ENCODE assay signal across 8 cellular contexts in the genomic region with DNA sequence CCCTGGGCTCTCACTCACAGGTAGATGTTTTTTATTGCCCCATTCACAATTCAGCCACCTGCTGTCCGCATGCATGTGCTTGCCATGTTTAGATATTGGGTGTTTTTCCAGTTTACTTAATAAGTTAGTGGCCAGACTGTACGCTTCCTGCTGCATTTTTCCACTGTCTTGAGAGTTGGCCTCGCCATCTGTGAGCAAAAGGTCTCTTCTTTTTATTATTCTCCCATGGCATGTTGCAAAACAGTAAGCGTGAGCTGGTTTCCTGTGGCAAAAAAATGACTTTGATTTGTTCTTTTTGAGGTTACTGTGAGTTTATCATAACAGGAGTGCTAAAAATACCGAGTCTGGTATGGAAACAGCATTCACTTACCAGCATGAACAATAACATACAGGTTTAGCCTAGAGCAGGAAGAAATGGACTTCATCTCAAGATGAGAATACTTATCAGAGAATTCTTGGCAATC. TPM values are rescaled to one million over a fixed set of nuclear protein-coding genes. Genes with fewer than 3 reads are reported as not detected.
DNase-seq lines count a peak whose midpoint lies in the region; ATAC-seq and TF ChIP-seq lines count a peak whose summit lies in the region.

No MANE protein-coding gene starts in this region.

- no peaks in the 10 kb centered on the region for H3K9me3 ChIP-seq in left ventricle myocardium inferior (replicated peaks)

- peaks cover 29% of the 10 kb centered on the region for H3K36me3 ChIP-seq in left ventricle myocardium inferior

- intact Hi-C loops in left ventricle myocardium inferior (cut with micrococcal nuclease): no loop called here

- no peak for TF ChIP-seq CTCF in left ventricle myocardium inferior (IDR thresholded peaks at IDR 0.05; ENCODE audit: borderline replicate concordance)

- DNase-seq in LHCN-M2 (ENCODE audit: low read depth) (peak; percentile 89), left ventricle myocardium inferior (no peak), ACHN (no peak)
- peak; percentile 42 for DNase-seq in activated naive CD4-positive, alpha-beta T cell treated with Interleukin-2 at 50 U/mL for 16 hours
- peak; percentile 15 for DNase-seq in stimulated activated naive CD4-positive, alpha-beta T cell treated with Interleukin-2 at 50 U/mL for 16 hours (lab: John Stamatoyannopoulos, UW)

- peaks cover 31% of the 10 kb centered on the region for H3K4me1 ChIP-seq in left ventricle myocardium inferior

- peak overlapping the region; percentile 77 for H3K27ac ChIP-seq in left ventricle myocardium inferior (replicated peaks)

- ATAC-seq in GM19463 (IDR thresholded peaks at IDR 0.05; ENCODE audit: unreplicated experiment) (no peak), GM21390 (IDR thresholded peaks at IDR 0.05; ENCODE audit: unreplicated experiment) (no peak), HG03280 (IDR thresholded peaks at IDR 0.05; ENCODE audit: unreplicated experiment) (no peak)

- H3K27me3 ChIP-seq in left ventricle myocardium inferior (ENCODE audit: low read depth): no peaks in the 10 kb centered on the region

- no peak overlapping the region for H3K4me3 ChIP-seq in left ventricle myocardium inferior

- in situ Hi-C loops in ACHN (cut with HindIII; ENCODE audit: low pct_ligation_motif_present, low pct_unique_long_range_greater_than_20kb, low sequenced_read_pairs): no loop called here

RNA-seq across cellular contexts. Expression of a gene that starts 46.0 kb away (rescaled TPM):
- total RNA-seq in LHCN-M2 (2014; rRNA removed): 228 and 269 TPM in 2 replicates
- 192 TPM for polyA plus RNA-seq in LHCN-M2 (2012)
- 42.5 TPM for total RNA-seq in left ventricle myocardium inferior

RNA-seq across cellular contexts. Expression of a gene that starts 54.3 kb away (rescaled TPM):
- total RNA-seq in LHCN-M2 (2014; rRNA removed) (3.3 and 6.8 TPM in 2 replicates), left ventricle myocardium inferior (3.9 TPM)
- 4.0 TPM for polyA plus RNA-seq in LHCN-M2 (2012)

Comparison
In these comparisons a context has a peak if more than half of its experiments do, and no peak if none do; other contexts are left out.
1. DNase-seq: peak in LHCN-M2 (single experiment), activated naive CD4-positive, alpha-beta T cell treated with Interleukin-2 at 50 U/mL for 16 hours (single experiment) and stimulated activated naive CD4-positive, alpha-beta T cell treated with Interleukin-2 at 50 U/mL for 16 hours (single experiment); none in left ventricle myocardium inferior (single experiment) and ACHN (single experiment).